In genomic region chr16:2968738-2969544, GRCh38 we compare ENCODE assay signal across 8 cellular contexts. TPM values are rescaled to one million over a fixed set of nuclear protein-coding genes. Genes with fewer than 3 reads are reported as not detected.
A peak's percentile ranks its signal among the peaks of the same experiment; 100 is the strongest.
DNase-seq lines count a peak whose midpoint lies in the region; ATAC-seq and TF ChIP-seq lines count a peak whose summit lies in the region.

PAQR4 (plus strand) TSS chr16:2969348; CDS start chr16:2969675, 327 bp downstream.

- no peaks in the 10 kb centered on the region for H3K9me3 Mint-ChIP-seq in activated naive CD4-positive, alpha-beta T cell treated with anti-CD3 and anti-CD28 coated beads, Interleukin-2, amount 50 U/mL, for 72 hours

- peak within 1 kb of the TSS in 1 of 2 donors; percentile 65 for H3K27ac Mint-ChIP-seq in activated naive CD4-positive, alpha-beta T cell treated with anti-CD3 and anti-CD28 coated beads, Interleukin-2, amount 50 U/mL, for 72 hours

- H3K27ac ChIP-seq in osteoblast (ENCODE audit: low read depth, low read length): no peak within 1 kb of the TSS
- H3K27ac ChIP-seq in testis: no peak within 1 kb of the TSS

- H3K79me2 ChIP-seq in osteoblast (ENCODE audit: insufficient read depth, low read length): peaks cover 2% of the 10 kb centered on the region

- WGBS in testis, 2 donors: 1 to 3% methylated on average over 19 to 41 of the region's 98 CpGs

- peaks cover 0 to 24% of the 10 kb centered on the region in 2 donors for H3K36me3 Mint-ChIP-seq in activated naive CD4-positive, alpha-beta T cell treated with anti-CD3 and anti-CD28 coated beads, Interleukin-2, amount 50 U/mL, for 72 hours

- ATAC-seq in SK-N-SH treated with all-trans-retinoic acid at 6 μM for 48 hours: peak; percentile 82
- ATAC-seq in activated naive CD4-positive, alpha-beta T cell treated with anti-CD3 and anti-CD28 coated beads, Interleukin-2, amount 50 U/mL, for 72 hours: peak; percentile 81

- H3K4me2 ChIP-seq in osteoblast (ENCODE audit: insufficient read depth, low read length): peak within 1 kb of the TSS; percentile 78

- H3K4me1 ChIP-seq in osteoblast (ENCODE audit: insufficient read depth, low read length) (peaks cover 4% of the 10 kb centered on the region), testis (peaks cover 18% of the 10 kb centered on the region)

- no peak for TF ChIP-seq POLR2A in testis (IDR thresholded peaks at IDR 0.05)

- peak within 1 kb of the TSS; percentile 87 for H3K4me3 ChIP-seq in GM08714 (ENCODE audit: low read length)
- peak within 1 kb of the TSS; percentile 62 for H3K4me3 ChIP-seq in HFF-Myc (replicated peaks; ENCODE audit: low read depth, low read length)
- H3K4me3 ChIP-seq in osteoblast (ENCODE audit: insufficient read depth, low read length): peak within 1 kb of the TSS; percentile 81
- H3K4me3 ChIP-seq in testis: peak within 1 kb of the TSS; percentile 56 to 58

- peak within 1 kb of the TSS; percentile 80 for H2AFZ ChIP-seq in osteoblast (ENCODE audit: low read length)

- intact Hi-C loops in testis (cut with DNase I; ENCODE audit: low total_unique reads): no loop called here

- H4K20me1 ChIP-seq in osteoblast (ENCODE audit: insufficient read depth, low read length): peaks cover 12% of the 10 kb centered on the region

- peak; percentile 57 for DNase-seq in HFF-Myc (ENCODE audit: extremely low read depth, low read depth)
- DNase-seq in NAMALWA (ENCODE audit: low spot score): peak; percentile 94
- peak; percentile 93 to 94 for DNase-seq in activated naive CD4-positive, alpha-beta T cell treated with anti-CD3 and anti-CD28 coated beads, Interleukin-2, amount 50 U/mL, for 72 hours (ENCODE audit: low spot score in 2 of 2)
- DNase-seq in glomerular visceral epithelial cell (ENCODE audit: extremely low spot score): peak; percentile 92
- DNase-seq in osteoblast (ENCODE audit: insufficient read length, low spot score, missing footprints): peak; percentile 100
- peak; percentile 88 for DNase-seq in testis

- no peaks in the 10 kb centered on the region for H3K9me3 ChIP-seq in osteoblast (ENCODE audit: low read depth, low read length)
- no peaks in the 10 kb centered on the region for H3K9me3 ChIP-seq in testis

- TF ChIP-seq CTCF in HFF-Myc (IDR thresholded peaks at IDR 0.05; ENCODE audit: low read depth, low read length, missing control alignments) (no peak), osteoblast (IDR thresholded peaks at IDR 0.05; ENCODE audit: extremely low read depth, low read depth, low read length) (no peak), testis (IDR thresholded peaks at IDR 0.05) (no peak)

- H3K36me3 ChIP-seq in osteoblast (ENCODE audit: insufficient read depth, low read length) (no peaks in the 10 kb centered on the region), testis (ENCODE audit: low read depth, missing control alignments) (no peaks in the 10 kb centered on the region)

- H3K27me3 ChIP-seq in osteoblast (ENCODE audit: insufficient read depth, low read length): peaks cover 38% of the 10 kb centered on the region
- H3K27me3 ChIP-seq in testis: no peaks in the 10 kb centered on the region

TF ChIP-seq in SK-N-SH treated with all-trans-retinoic acid at 6 μM for 48 hours, 23 proteins besides CTCF, POLR2A, EP300 and RAD21 (continues in another document):
- TF ChIP-seq ISL1 (CRISPR knock-in tag; IDR thresholded peaks at IDR 0.05) (no peak), ESRRG (CRISPR knock-in tag; IDR thresholded peaks at IDR 0.05) (no peak), OSR1 (CRISPR knock-in tag; IDR thresholded peaks at IDR 0.05) (no peak), PPARA (CRISPR knock-in tag; IDR thresholded peaks at IDR 0.05; ENCODE audit: borderline replicate concordance) (no peak), PATZ1 (CRISPR knock-in tag; IDR thresholded peaks at IDR 0.05; ENCODE audit: borderline replicate concordance) (no peak), GLIS3 (CRISPR knock-in tag; IDR thresholded peaks at IDR 0.05) (no peak), ZFP3 (CRISPR knock-in tag; IDR thresholded peaks at IDR 0.05) (peak; percentile 69; the same call in 1 of the 2 replicates), POU6F1 (CRISPR knock-in tag; IDR thresholded peaks at IDR 0.05; ENCODE audit: borderline replicate concordance, low read depth) (no peak), ZNF70 (CRISPR knock-in tag; IDR thresholded peaks at IDR 0.05) (0 out of 2 replicates have a peak, but pooled peaks have one; percentile 12), ZC3H10 (CRISPR knock-in tag; IDR thresholded peaks at IDR 0.05) (no peak), ZNF8 (CRISPR knock-in tag; IDR thresholded peaks at IDR 0.05) (peak; percentile 71; the same call in 1 of the 2 replicates), ARNTL (CRISPR knock-in tag; IDR thresholded peaks at IDR 0.05; ENCODE audit: borderline replicate concordance, low read depth) (no peak), ZNF565 (CRISPR knock-in tag; conservative IDR thresholded peaks at IDR 0.05; ENCODE audit: low read depth) (0 out of 2 replicates have a peak, but pooled peaks have one; percentile 51), CSRNP3 (CRISPR knock-in tag; IDR thresholded peaks at IDR 0.05) (no peak)
- TF ChIP-seq, protein P1, sequence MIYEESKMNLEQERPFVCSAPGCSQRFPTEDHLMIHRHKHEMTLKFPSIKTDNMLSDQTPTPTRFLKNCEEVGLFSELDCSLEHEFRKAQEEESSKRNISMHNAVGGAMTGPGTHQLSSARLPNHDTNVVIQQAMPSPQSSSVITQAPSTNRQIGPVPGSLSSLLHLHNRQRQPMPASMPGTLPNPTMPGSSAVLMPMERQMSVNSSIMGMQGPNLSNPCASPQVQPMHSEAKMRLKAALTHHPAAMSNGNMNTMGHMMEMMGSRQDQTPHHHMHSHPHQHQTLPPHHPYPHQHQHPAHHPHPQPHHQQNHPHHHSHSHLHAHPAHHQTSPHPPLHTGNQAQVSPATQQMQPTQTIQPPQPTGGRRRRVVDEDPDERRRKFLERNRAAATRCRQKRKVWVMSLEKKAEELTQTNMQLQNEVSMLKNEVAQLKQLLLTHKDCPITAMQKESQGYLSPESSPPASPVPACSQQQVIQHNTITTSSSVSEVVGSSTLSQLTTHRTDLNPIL (CRISPR knock-in tag; IDR thresholded peaks at IDR 0.05; ENCODE audit: low read depth): no peak

RNA-seq across cellular contexts. Expression of gene PAQR4, which starts in this region (rescaled TPM):
- 10 to 100 TPM; 24.0 to 31.6 TPM for total RNA-seq in activated naive CD4-positive, alpha-beta T cell treated with anti-CD3 and anti-CD28 coated beads, Interleukin-2, amount 50 U/mL, for 72 hours
- 1.5 and 1.8 TPM in 2 replicates for total RNA-seq in osteoblast
- 1 to 10 TPM; 6.4 to 7.1 TPM for total RNA-seq in testis
- 6.2 TPM for polyA plus RNA-seq in testis (ENCODE audit: insufficient read depth, low read depth, low replicate concordance)
